Comparison of ENCODE assay signal across 28 cellular contexts in genomic region chr18:56283346-56283745, GRCh38.
"Had no signal": no experiment of that assay in that cellular context is flagged by ENCODE, and none has a peak within 500 bp of the region (broad histone marks: within the 10 kb centered on the region; RNA-seq: fewer than 3 reads in every experiment).

No MANE protein-coding gene starts in this region.

- H3K9ac ChIP-seq: parathyroid adenoma had no signal

- H3K9me3 ChIP-seq: left lung, mucosa of descending colon, right lobe of liver, stomach, thyroid gland, vagina had no signal

- H3K27ac Mint-ChIP-seq: mesothelial cell of epicardium; naive B cell; natural killer cell treated with Interleukin-12 subunit alpha and Interleukin-12 subunit beta and Interleukin-15 and Interleukin-18, amount 100 ng/mL, for 72 hours; progenitor cell of endocrine pancreas had no signal

- H3K4me1 ChIP-seq: heart right ventricle, left lung, parathyroid adenoma, right lobe of liver, stomach, thyroid gland, vagina had no signal

- H3K4me3 ChIP-seq: dorsolateral prefrontal cortex, heart right ventricle, left lung, mucosa of descending colon, right lobe of liver, smooth muscle cell, stomach, thyroid gland, vagina had no signal

- H3K4me3 Mint-ChIP-seq: mesothelial cell of epicardium; naive B cell; natural killer cell treated with Interleukin-12 subunit alpha and Interleukin-12 subunit beta and Interleukin-15 and Interleukin-18, amount 100 ng/mL, for 72 hours; neural crest cell had no signal

- H3K36me3 Mint-ChIP-seq: mesothelial cell of epicardium; natural killer cell treated with Interleukin-12 subunit alpha and Interleukin-12 subunit beta and Interleukin-15 and Interleukin-18, amount 100 ng/mL, for 72 hours had no signal

- H3K27ac ChIP-seq: dorsolateral prefrontal cortex, heart right ventricle, left lung, neutrophil, parathyroid adenoma, right lobe of liver, stomach, thyroid gland, vagina had no signal

- H3K27me3 ChIP-seq: dorsolateral prefrontal cortex, heart right ventricle, left lung, neutrophil, right lobe of liver, stomach, thyroid gland, vagina had no signal

- H3K9me3 Mint-ChIP-seq: mesothelial cell of epicardium, neural crest cell had no signal

- H3K4me1 Mint-ChIP-seq: mesothelial cell of epicardium had no signal

- H3K27me3 Mint-ChIP-seq: natural killer cell treated with Interleukin-12 subunit alpha and Interleukin-12 subunit beta and Interleukin-15 and Interleukin-18, amount 100 ng/mL, for 72 hours had no signal

- H3K79me2 ChIP-seq: parathyroid adenoma had no signal

- H2AFZ ChIP-seq: parathyroid adenoma had no signal

- DNase-seq: dorsolateral prefrontal cortex; effector CD4-positive, alpha-beta T cell; foreskin melanocyte; glutamatergic neuron; heart right ventricle; hippocampal formation; left cardiac atrium; left lung; mesenchymal stem cell; mucosa of descending colon; naive B cell; right lobe of liver; stimulated activated CD4-positive, alpha-beta T cell treated with anti-CD3 and anti-CD28 coated beads, Interleukin-12 subunit alpha, Interleukin-12 subunit beta, amount 100 ng/mL, for 4 hours; stimulated activated CD4-positive, alpha-beta T cell treated with anti-CD3 and anti-CD28 coated beads, Interleukin-1b, Interleukin-23, amount 100 ng/mL, for 48 hours; stimulated activated CD4-positive, alpha-beta T cell treated with anti-CD3 and anti-CD28 coated beads, Interleukin-4, amount 100 ng/mL, for 1 hour; stimulated activated CD8-positive, alpha-beta memory T cell treated with anti-CD3 and anti-CD28 coated beads, Interleukin-4, amount 100 ng/mL, for 48 hours; stimulated activated naive CD4-positive, alpha-beta T cell treated with Interleukin-2 at 50 U/mL for 16 hours; stomach; thyroid gland; trophoblast cell had no signal

- H3K36me3 ChIP-seq: heart right ventricle, left lung, neutrophil, right lobe of liver, stomach, thyroid gland, vagina had no signal

- ATAC-seq: heart right ventricle; left cardiac atrium; left lung; mucosa of descending colon; natural killer cell treated with Interleukin-12 subunit alpha and Interleukin-12 subunit beta and Interleukin-15 and Interleukin-18, amount 100 ng/mL, for 72 hours; right lobe of liver had no signal

- H3K4me2 ChIP-seq: smooth muscle cell had no signal
